In genomic region chr18:73785276-73785675, GRCh38 we compare ENCODE assay signal across 30 cellular contexts.
DNase-seq lines count a peak whose midpoint lies in the region; ATAC-seq, FAIRE-seq and TF ChIP-seq lines count a peak whose summit lies in the region.
"Had no signal": no experiment of that assay in that cellular context is flagged by ENCODE, and none has a peak within 500 bp of the region (broad histone marks: within the 10 kb centered on the region; RNA-seq: fewer than 3 reads in every experiment).

No MANE protein-coding gene starts in this region.

- H4K20me1 ChIP-seq in GM23248 (ENCODE audit: insufficient read depth) = no peaks in the 10 kb centered on the region

- no peak for TF ChIP-seq CTCF in bronchial epithelial cell (IDR thresholded peaks at IDR 0.05; ENCODE audit: insufficient read depth, low read length, severe bottlenecking)
- no peak for TF ChIP-seq CTCF in fibroblast of pulmonary artery (IDR thresholded peaks at IDR 0.05; ENCODE audit: low read length, missing control alignments)
- no peak for TF ChIP-seq CTCF in kidney (IDR thresholded peaks at IDR 0.05; ENCODE audit: borderline replicate concordance, extremely low read depth, insufficient read depth)

- no peaks in the 10 kb centered on the region for H3K36me3 Mint-ChIP-seq in activated T-cell treated with anti-CD3 and anti-CD28 coated beads, Interleukin-2, amount 50 U/mL, for 72 hours (ENCODE audit: insufficient read depth in 2 of 2)
- H3K36me3 Mint-ChIP-seq: activated CD4-positive, alpha-beta memory T cell treated with anti-CD3 and anti-CD28 coated beads for 36 hours; natural killer cell; stimulated activated naive B cell treated with anti-CD40 and anti-IgM and Interleukin-4, amounts not matched to agents 10 μg/mL and 1 μg/mL and 100 μg/mL, for 72 hours; type B pancreatic cell had no signal

- no peak overlapping the region for H3K27ac Mint-ChIP-seq in activated T-cell treated with anti-CD3 and anti-CD28 coated beads, Interleukin-2, amount 50 U/mL, for 72 hours
- H3K27ac Mint-ChIP-seq: activated CD4-positive, alpha-beta memory T cell treated with anti-CD3 and anti-CD28 coated beads for 36 hours; activated naive CD4-positive, alpha-beta T cell treated with anti-CD3 and anti-CD28 coated beads for 36 hours; activated T-helper 1 cell treated with anti-CD3 and anti-CD28 coated beads, Interleukin-12 subunit alpha, Interleukin-12 subunit beta, Interleukin-2, Interleukin-4 antibody, amounts not matched to agents 30 ng/mL and 10 ng/mL and 1 ng/mL, durations not matched to agents 14 hours and 24 hours and 36 hours; CD4-positive, alpha-beta T cell; natural killer cell; stimulated activated naive B cell treated with anti-CD40 and anti-IgM and Interleukin-4, amounts not matched to agents 10 μg/mL and 1 μg/mL and 100 μg/mL, for 72 hours; type B pancreatic cell had no signal

- no peaks in the 10 kb centered on the region for H3K79me2 ChIP-seq in GM23248 (ENCODE audit: insufficient read depth)

- H3K9ac ChIP-seq in GM23248 (no peak overlapping the region), kidney (ENCODE audit: low read length in 2 of 2) (no peak overlapping the region)

- H3K4me1 Mint-ChIP-seq in activated T-cell treated with anti-CD3 and anti-CD28 coated beads, Interleukin-2, amount 50 U/mL, for 72 hours (ENCODE audit: low read depth) = no peaks in the 10 kb centered on the region
- H3K4me1 Mint-ChIP-seq: natural killer cell; stimulated activated naive B cell treated with anti-CD40 and anti-IgM and Interleukin-4, amounts not matched to agents 10 μg/mL and 1 μg/mL and 100 μg/mL, for 72 hours had no signal

- H3K27me3 Mint-ChIP-seq in activated T-cell treated with anti-CD3 and anti-CD28 coated beads, Interleukin-2, amount 50 U/mL, for 72 hours (ENCODE audit: low read depth) = peaks cover 7% of the 10 kb centered on the region
- H3K27me3 Mint-ChIP-seq: CD4-positive, alpha-beta T cell; stimulated activated naive B cell treated with anti-CD40 and anti-IgM and Interleukin-4, amounts not matched to agents 10 μg/mL and 1 μg/mL and 100 μg/mL, for 72 hours had no signal

- DNase-seq in GM23248 = peak; percentile 9
- DNase-seq in bronchial epithelial cell (ENCODE audit: low read depth) = peak; percentile 18
- peak; percentile 84 for DNase-seq in fibroblast of pulmonary artery (ENCODE audit: low read depth)
- no peak for DNase-seq in activated T-cell treated with anti-CD3 and anti-CD28 coated beads, Interleukin-2, amount 50 U/mL, for 72 hours
- DNase-seq in glomerular visceral epithelial cell (ENCODE audit: extremely low spot score) = no peak
- DNase-seq in kidney = no peak
- DNase-seq in HTR-8/SVneo (ENCODE audit: insufficient read length, low spot score) = no peak
- DNase-seq: activated CD4-positive, alpha-beta memory T cell treated with anti-CD3 and anti-CD28 coated beads for 36 hours; activated CD4-positive, alpha-beta T cell treated with anti-CD3 and anti-CD28 coated beads for 1 hour; activated CD8-positive, alpha-beta memory T cell treated with anti-CD3 and anti-CD28 coated beads, Interleukin-2, amount 50 U/mL, for 4 hours; activated naive CD4-positive, alpha-beta T cell treated with anti-CD3 and anti-CD28 coated beads for 36 hours; amniotic stem cell; brain microvascular endothelial cell; CD4-positive, alpha-beta T cell; effector CD4-positive, alpha-beta T cell; GOT3; hippocampal formation; left cardiac atrium; mucosa of descending colon; natural killer cell; NCI-H1436 treated with DMSO at 0.1 percent for 48 hours; NCI-H2081 treated with DMSO at 0.1 percent for 48 hours; NCI-H345; SHP77 treated with DMSO at 0.1 percent for 48 hours; stimulated activated naive B cell treated with anti-CD40 and anti-IgM and Interleukin-4, amounts not matched to agents 10 μg/mL and 1 μg/mL and 100 μg/mL, for 72 hours had no signal

- H3K27me3 ChIP-seq in GM23248 (replicated peaks; ENCODE audit: insufficient read depth) (no peaks in the 10 kb centered on the region; the same call in 1 of the 2 replicates), bronchial epithelial cell (ENCODE audit: control insufficient read depth, insufficient read depth, low read length) (no peaks in the 10 kb centered on the region)
- H3K27me3 ChIP-seq: brain microvascular endothelial cell had no signal

- no peaks in the 10 kb centered on the region for H3K9me2 ChIP-seq in GM23248 (ENCODE audit: insufficient read depth)

- peaks cover 0 to 3% of the 10 kb centered on the region in 2 donors for H3K9me3 Mint-ChIP-seq in activated T-cell treated with anti-CD3 and anti-CD28 coated beads, Interleukin-2, amount 50 U/mL, for 72 hours
- H3K9me3 Mint-ChIP-seq: activated CD4-positive, alpha-beta memory T cell treated with anti-CD3 and anti-CD28 coated beads for 36 hours; activated naive CD4-positive, alpha-beta T cell treated with anti-CD3 and anti-CD28 coated beads for 36 hours; activated T-helper 1 cell treated with anti-CD3 and anti-CD28 coated beads, Interleukin-12 subunit alpha, Interleukin-12 subunit beta, Interleukin-2, Interleukin-4 antibody, amounts not matched to agents 30 ng/mL and 10 ng/mL and 1 ng/mL, durations not matched to agents 14 hours and 24 hours and 36 hours; CD4-positive, alpha-beta T cell; stimulated activated naive B cell treated with anti-CD40 and anti-IgM and Interleukin-4, amounts not matched to agents 10 μg/mL and 1 μg/mL and 100 μg/mL, for 72 hours; type B pancreatic cell had no signal

- no peaks in the 10 kb centered on the region for H3F3A ChIP-seq in GM23248 (ENCODE audit: insufficient read depth)

- H3K9me3 ChIP-seq in GM23248 (ENCODE audit: low read depth) = no peaks in the 10 kb centered on the region
- H3K9me3 ChIP-seq in kidney (ENCODE audit: control insufficient read depth in 1 of 2, low read length in 2 of 2) = no peaks in the 10 kb centered on the region
- H3K9me3 ChIP-seq: mucosa of descending colon had no signal

- no peak for ATAC-seq in activated T-cell treated with anti-CD3 and anti-CD28 coated beads, Interleukin-2, amount 50 U/mL, for 72 hours (replicated peaks in 1 of 2)
- ATAC-seq: mucosa of descending colon; natural killer cell; stimulated activated naive B cell treated with anti-CD40 and anti-IgM and Interleukin-4, amounts not matched to agents 10 μg/mL and 1 μg/mL and 100 μg/mL, for 72 hours had no signal

- WGBS in GM23248 (ENCODE audit: low coverage in 1 of 2, low lambda C conversion rate in 2 of 2, missing lambda C conversion rate in 2 of 2), 2 experiments = 13% methylated on average over 1 of the region's 1 CpG

- H3K4me1 ChIP-seq in GM23248 (ENCODE audit: insufficient read depth) (no peaks in the 10 kb centered on the region), kidney (ENCODE audit: control insufficient read depth in 1 of 2, insufficient read depth in 1 of 2, low read depth in 1 of 2, low read length in 2 of 2) (no peaks in the 10 kb centered on the region)

- H2AFZ ChIP-seq in GM23248 = no peak overlapping the region

- in situ Hi-C loops in GM23248 (cut with MboI) = no loop called here

- H3K27ac ChIP-seq in GM23248 (no peak overlapping the region), kidney (ENCODE audit: low read depth in 2 of 2, low read length in 2 of 2) (no peak overlapping the region)
- H3K27ac ChIP-seq: brain microvascular endothelial cell had no signal

- H3K4me3 Mint-ChIP-seq in activated T-cell treated with anti-CD3 and anti-CD28 coated beads, Interleukin-2, amount 50 U/mL, for 72 hours = no peak overlapping the region
- H3K4me3 Mint-ChIP-seq: activated CD4-positive, alpha-beta memory T cell treated with anti-CD3 and anti-CD28 coated beads for 36 hours; activated naive CD4-positive, alpha-beta T cell treated with anti-CD3 and anti-CD28 coated beads for 36 hours; activated T-helper 1 cell treated with anti-CD3 and anti-CD28 coated beads, Interleukin-12 subunit alpha, Interleukin-12 subunit beta, Interleukin-2, Interleukin-4 antibody, amounts not matched to agents 30 ng/mL and 10 ng/mL and 1 ng/mL, durations not matched to agents 14 hours and 24 hours and 36 hours; CD4-positive, alpha-beta T cell; natural killer cell; stimulated activated naive B cell treated with anti-CD40 and anti-IgM and Interleukin-4, amounts not matched to agents 10 μg/mL and 1 μg/mL and 100 μg/mL, for 72 hours; type B pancreatic cell had no signal

- FAIRE-seq in bronchial epithelial cell (lab: Jason Lieb, UNC) (no peak), kidney (lab: Jason Lieb, UNC) (no peak), HTR-8/SVneo (lab: Jason Lieb, UNC) (no peak)
- FAIRE-seq: colon had no signal

- intact Hi-C loops in kidney (cut with DNase I) = no loop called here

- H3K4me3 ChIP-seq in GM23248 = no peak overlapping the region
- no peak overlapping the region for H3K4me3 ChIP-seq in bronchial epithelial cell (ENCODE audit: low read depth, low read length)
- H3K4me3 ChIP-seq in fibroblast of pulmonary artery (replicated peaks; ENCODE audit: low read depth, low read length) = no peak overlapping the region
- no peak overlapping the region for H3K4me3 ChIP-seq in kidney (ENCODE audit: low read length in 2 of 2)
- H3K4me3 ChIP-seq: lung, mucosa of descending colon, skin epidermis had no signal

- H3K36me3 ChIP-seq in GM23248 (ENCODE audit: low read depth) = no peaks in the 10 kb centered on the region
- H3K36me3 ChIP-seq in bronchial epithelial cell (ENCODE audit: control insufficient read depth, insufficient read depth, low read length) = no peaks in the 10 kb centered on the region
- H3K36me3 ChIP-seq in kidney (ENCODE audit: control insufficient read depth in 1 of 2, insufficient read depth in 2 of 2, low read length in 2 of 2) = no peaks in the 10 kb centered on the region
- H3K36me3 ChIP-seq: brain microvascular endothelial cell had no signal

- no peak overlapping the region for H3K4me2 ChIP-seq in GM23248 (ENCODE audit: unreplicated experiment)

Comparison
In these comparisons a context has a peak if more than half of its experiments do, and no peak if none do; other contexts are left out.
1. DNase-seq: peak in GM23248 (single experiment), bronchial epithelial cell (single experiment) and fibroblast of pulmonary artery (single experiment); none in activated T-cell treated with anti-CD3 and anti-CD28 coated beads, Interleukin-2, amount 50 U/mL, for 72 hours (0 of 2), glomerular visceral epithelial cell (single experiment), kidney (single experiment) and HTR-8/SVneo (single experiment).